ENCODE assay signal across 17 cellular contexts in the genomic region with DNA sequence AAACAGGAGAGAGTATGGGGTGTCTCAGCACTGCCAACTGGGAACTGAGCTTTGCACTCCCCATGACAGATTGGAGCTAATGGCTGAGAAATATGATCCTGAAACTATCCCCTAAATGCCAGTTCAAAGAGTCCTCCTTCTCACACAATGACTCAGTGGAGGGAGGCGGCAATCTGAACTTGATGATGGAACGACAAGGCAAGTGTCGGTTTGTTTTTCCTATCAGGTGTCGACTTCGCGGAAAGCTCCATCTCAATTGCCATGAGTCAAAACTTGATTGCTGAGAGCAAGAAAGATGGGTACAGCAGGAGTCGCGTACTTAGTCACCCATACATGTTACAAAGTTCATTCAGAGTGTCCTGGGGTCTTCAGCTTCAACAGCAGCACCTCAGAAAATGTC. TPM values are rescaled to one million over a fixed set of nuclear protein-coding genes. Genes with fewer than 3 reads are reported as not detected.
A peak's percentile ranks its signal among the peaks of the same experiment; 100 is the strongest.
DNase-seq lines count a peak whose midpoint lies in the region; FAIRE-seq and TF ChIP-seq lines count a peak whose summit lies in the region.
"Had no signal": no experiment of that assay in that cellular context is flagged by ENCODE, and none has a peak within 500 bp of the region (broad histone marks: within the 10 kb centered on the region; RNA-seq: fewer than 3 reads in every experiment).

No MANE protein-coding gene starts in this region.

- H3K9ac ChIP-seq in HUES48 (ENCODE audit: low read depth, low read length) (no peak overlapping the region), mesendoderm (ENCODE audit: low read length) (no peak overlapping the region), kidney (ENCODE audit: low read length in 2 of 2) (no peak overlapping the region)
- H3K9ac ChIP-seq: parathyroid adenoma had no signal

- intact Hi-C loops in kidney (cut with DNase I): no loop called here

- H3K18ac ChIP-seq in mesendoderm (ENCODE audit: low read length): no peak overlapping the region

- H3K56ac ChIP-seq in mesendoderm (ENCODE audit: low read length): no peak overlapping the region

- H2BK120ac ChIP-seq in mesendoderm (ENCODE audit: low read depth, low read length): no peak overlapping the region

- no CpG with 5 or more reads among the region's 8 CpGs for WGBS in mesendoderm (ENCODE audit: extremely low coverage, insufficient coverage, low lambda C conversion rate)

- no peak overlapping the region for H3K4me2 ChIP-seq in mesendoderm (ENCODE audit: low read length)
- H3K4me2 ChIP-seq: smooth muscle cell had no signal

- H3K4ac ChIP-seq in mesendoderm (ENCODE audit: low read depth, low read length): no peak overlapping the region

- no peak for FAIRE-seq in kidney (lab: Jason Lieb, UNC)
- FAIRE-seq: GM12892 had no signal

- H3K4me3 ChIP-seq in HUES48 (ENCODE audit: low read depth, low read length) (peak overlapping the region; percentile 45), mesendoderm (ENCODE audit: low read length) (no peak overlapping the region), kidney (ENCODE audit: low read length in 2 of 2) (no peak overlapping the region)
- H3K4me3 ChIP-seq: smooth muscle cell had no signal

- peaks cover 35% of the 10 kb centered on the region for H3K27me3 ChIP-seq in HUES48 (ENCODE audit: control insufficient read depth, insufficient read depth, low read length)
- no peaks in the 10 kb centered on the region for H3K27me3 ChIP-seq in mesendoderm (ENCODE audit: insufficient read depth, low read length, poor library complexity)

- H3K36me3 ChIP-seq in HUES48 (ENCODE audit: control insufficient read depth, insufficient read depth, low read length) (no peaks in the 10 kb centered on the region), mesendoderm (ENCODE audit: control insufficient read depth, insufficient read depth, low read length) (no peaks in the 10 kb centered on the region), kidney (ENCODE audit: control insufficient read depth in 1 of 2, insufficient read depth in 2 of 2, low read length in 2 of 2) (peaks cover 0 to 2% of the 10 kb centered on the region in 2 donors)

- peaks cover 28% of the 10 kb centered on the region for H3K4me1 ChIP-seq in HUES48 (ENCODE audit: control insufficient read depth, insufficient read depth, low read length)
- H3K4me1 ChIP-seq in mesendoderm (ENCODE audit: control insufficient read depth, low read depth, low read length): peaks cover 7% of the 10 kb centered on the region
- H3K4me1 ChIP-seq in kidney (ENCODE audit: control insufficient read depth in 1 of 2, insufficient read depth in 1 of 2, low read depth in 1 of 2, low read length in 2 of 2): no peaks in the 10 kb centered on the region
- H3K4me1 ChIP-seq: parathyroid adenoma had no signal

- H3K23ac ChIP-seq in mesendoderm (ENCODE audit: low read length): no peak overlapping the region

- DNase-seq in activated CD4-positive, alpha-beta T cell treated with anti-CD3 and anti-CD28 coated beads, Interleukin-2, amount 50 U/mL, for 48 hours: peak; percentile 3 to 28
- no peak for DNase-seq in activated CD4-positive, alpha-beta T cell treated with anti-CD3 and anti-CD28 coated beads, Interleukin-2, amount 50 U/mL, for 1 hour
- DNase-seq in activated T-cell treated with anti-CD3 and anti-CD28 coated beads, Interleukin-2, amount 50 U/mL, for 48 hours: peak; percentile 32 to 41
- DNase-seq in mesendoderm (peak; percentile 60), NCI-H128 (lab: John Stamatoyannopoulos, UW; ENCODE audit: unreplicated experiment) (no peak), kidney (no peak), RPMI8226 (no peak)
- DNase-seq: activated CD4-positive, CD25-positive, alpha-beta regulatory T cell; CD4-positive, alpha-beta T cell; NCI-H187 treated with DMSO at 0.1 percent for 48 hours; NCI-H82 had no signal

- no peak overlapping the region for H2BK15ac ChIP-seq in mesendoderm (replicated peaks; ENCODE audit: low read depth)

- no peak overlapping the region for H4K5ac ChIP-seq in mesendoderm (ENCODE audit: low read length)

- H3K27ac ChIP-seq in HUES48 (ENCODE audit: low read depth, low read length): peak overlapping the region; percentile 14
- no peak overlapping the region for H3K27ac ChIP-seq in mesendoderm (ENCODE audit: low read depth, low read length)
- H3K27ac ChIP-seq in kidney (ENCODE audit: low read depth in 2 of 2, low read length in 2 of 2): no peak overlapping the region
- H3K27ac ChIP-seq: parathyroid adenoma had no signal

- no peaks in the 10 kb centered on the region for H3K79me2 ChIP-seq in mesendoderm (ENCODE audit: control insufficient read depth, insufficient read depth, low read length)
- H3K79me2 ChIP-seq: parathyroid adenoma had no signal

- H2AK5ac ChIP-seq in mesendoderm (ENCODE audit: low read length): no peak overlapping the region

- no peak for TF ChIP-seq CTCF in kidney (IDR thresholded peaks at IDR 0.05; ENCODE audit: borderline replicate concordance, extremely low read depth, insufficient read depth)

- H4K8ac ChIP-seq in mesendoderm (ENCODE audit: low read depth, low read length): no peak overlapping the region

- H3K79me1 ChIP-seq in mesendoderm (ENCODE audit: low read length): no peaks in the 10 kb centered on the region

- no peaks in the 10 kb centered on the region for H3K9me3 ChIP-seq in HUES48 (ENCODE audit: control insufficient read depth, insufficient read depth, low read length)
- no peaks in the 10 kb centered on the region for H3K9me3 ChIP-seq in kidney (ENCODE audit: control insufficient read depth in 1 of 2, low read length in 2 of 2)

- no peak overlapping the region for H2BK5ac ChIP-seq in mesendoderm (ENCODE audit: low read length)

RNA-seq across cellular contexts. Expression of gene NPY, which starts 52.5 kb away (rescaled TPM):
- 14.1 TPM for polyA plus RNA-seq in mesendoderm (2013, experiment 1 of 2)
- polyA plus RNA-seq in mesendoderm (2013, experiment 2 of 2): 14.2 TPM
- total RNA-seq in kidney: not detected
- polyA plus RNA-seq in kidney (ENCODE audit: insufficient read depth, low read depth, low replicate concordance): not detected
- total RNA-seq: activated T-helper 1 cell treated with anti-CD3 and anti-CD28 coated beads, Interleukin-12 subunit alpha, Interleukin-12 subunit beta, Interleukin-2, Interleukin-4 antibody, amounts not matched to agents 30 ng/mL and 10 ng/mL and 1 ng/mL, durations not matched to agents 14 hours and 24 hours and 36 hours; CD4-positive, alpha-beta T cell; T-helper 1 cell treated with Interleukin-12 subunit alpha and Interleukin-12 subunit beta and Interleukin-4 antibody, amounts not matched to agents 30 ng/mL and 1 ng/mL, for 36 hours had no signal

Comparison
In these comparisons a context has a peak if more than half of its experiments do, and no peak if none do; other contexts are left out.
1. DNase-seq: peak in activated CD4-positive, alpha-beta T cell treated with anti-CD3 and anti-CD28 coated beads, Interleukin-2, amount 50 U/mL, for 48 hours (2 of 2), activated T-cell treated with anti-CD3 and anti-CD28 coated beads, Interleukin-2, amount 50 U/mL, for 48 hours (2 of 2) and mesendoderm (single experiment); none in activated CD4-positive, alpha-beta T cell treated with anti-CD3 and anti-CD28 coated beads, Interleukin-2, amount 50 U/mL, for 1 hour (single experiment), NCI-H128 (single experiment), kidney (single experiment) and RPMI8226 (single experiment).